ENCODE assay signal across 12 cellular contexts in the genomic region with DNA sequence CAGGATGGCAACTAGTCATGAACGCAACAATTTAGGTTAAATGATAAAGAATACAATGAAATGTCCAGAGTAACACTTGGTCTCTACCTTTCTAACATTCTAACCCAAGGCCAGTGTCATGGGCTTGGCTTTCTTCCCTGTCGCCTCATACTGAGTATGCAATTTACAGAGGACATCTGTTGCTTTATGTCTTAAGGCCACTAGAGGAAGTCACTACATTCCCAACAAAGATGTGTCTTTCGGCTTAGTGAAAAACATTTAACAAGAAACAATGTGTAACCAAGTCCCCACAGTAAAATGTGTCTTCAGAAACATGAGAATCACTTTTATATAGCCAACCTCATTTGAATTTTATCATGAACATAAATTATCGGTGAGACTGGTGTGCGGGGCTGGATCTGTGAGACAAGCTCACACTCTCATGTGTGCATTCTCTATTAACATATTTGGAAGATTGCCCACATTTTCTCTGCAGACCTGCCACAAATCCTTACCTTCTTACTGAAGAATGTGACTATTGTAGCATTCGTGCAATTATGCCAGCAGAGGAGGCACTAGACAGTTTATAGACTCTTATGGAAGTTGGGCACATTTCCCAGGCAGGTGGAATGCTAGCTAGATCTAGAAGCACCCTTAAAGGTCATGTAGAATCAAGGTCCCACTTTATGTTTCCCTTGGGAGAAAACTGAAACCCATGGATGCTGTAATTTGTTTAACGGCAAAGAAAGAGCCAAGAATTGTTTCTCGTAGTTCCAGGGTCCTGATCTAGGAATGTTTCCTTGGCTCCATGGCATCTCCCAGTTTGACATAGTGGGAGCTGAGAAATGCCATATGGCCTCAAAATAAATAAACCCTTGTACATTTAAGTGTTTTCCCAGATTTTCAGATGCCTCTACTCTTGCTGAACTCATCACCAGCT.
DNase-seq lines count a peak whose midpoint lies in the region; ATAC-seq and TF ChIP-seq lines count a peak whose summit lies in the region.
"Had no signal": no experiment of that assay in that cellular context is flagged by ENCODE, and none has a peak within 500 bp of the region (broad histone marks: within the 10 kb centered on the region; RNA-seq: fewer than 3 reads in every experiment).

No MANE protein-coding gene starts in this region.

- peak; percentile 29; the same call in 1 of the 2 replicates for TF ChIP-seq CTCF in PC-3 (conservative IDR thresholded peaks at IDR 0.05; ENCODE audit: low read depth, low read length)

- no peaks in the 10 kb centered on the region for H4K20me1 ChIP-seq in PC-3 (ENCODE audit: low read length)

- no peaks in the 10 kb centered on the region for H3K27me3 ChIP-seq in PC-3 (ENCODE audit: low read length)

- no peak overlapping the region for H3K27ac ChIP-seq in PC-3 (ENCODE audit: low read length)

- no peaks in the 10 kb centered on the region for H3F3A ChIP-seq in PC-3 (ENCODE audit: low read length, unreplicated experiment)

- no peaks in the 10 kb centered on the region for H3K79me2 ChIP-seq in PC-3 (ENCODE audit: low read length)

- BruUV-seq in PC-3 (replicated peaks; lab: Mats Ljungman, UMichigan), result no TSS peak

- no peaks in the 10 kb centered on the region for H3K9me3 ChIP-seq in PC-3 (ENCODE audit: low read length)

- no peak; the same call in 1 of the 2 replicates for ATAC-seq in PC-3

- CTCF ChIA-PET in PC-3 (lab: Charles Lee), result interaction anchor here (0.6 kb wide), 2 partner anchors 15 to 22 kb away, joined by 3 read pairs; no protein-coding TSS in a partner anchor

- intact Hi-C loops in PC-3 (cut with micrococcal nuclease), result no loop called here

- POLR2A ChIA-PET in PC-3 (lab: Charles Lee; ENCODE audit: unreplicated experiment), result no interaction called here

- H3K9me2 ChIP-seq in PC-3 (replicated peaks; ENCODE audit: low read length), result no peaks in the 10 kb centered on the region

- no peaks in the 10 kb centered on the region for H3K4me1 ChIP-seq in PC-3 (ENCODE audit: insufficient read depth, low read length)

- H3K4me3 ChIP-seq in PC-3 (ENCODE audit: low read length), result no peak overlapping the region

- no peak overlapping the region for H3K9ac ChIP-seq in PC-3 (ENCODE audit: low read length)

- no peak overlapping the region for H2AFZ ChIP-seq in PC-3 (ENCODE audit: low read length)

- DNase-seq in DMS53 (lab: John Stamatoyannopoulos, UW), result peak; percentile 78
- peak; percentile 35 for DNase-seq in M059J (ENCODE audit: low read depth)
- DNase-seq in PC-3, result no peak
- peak; percentile 35 for DNase-seq in kidney glomerular epithelial cell (lab: John Stamatoyannopoulos, UW)
- DNase-seq in stimulated activated CD4-positive, alpha-beta T cell treated with anti-CD3 and anti-CD28 coated beads, Interleukin-4, amount 100 ng/mL, for 24 hours, result no peak
- no peak for DNase-seq in amniotic stem cell (lab: John Stamatoyannopoulos, UW)
- DNase-seq in T-helper 1 cell, result no peak
- no peak for DNase-seq in NOMO-1 treated with dmso at 0.1 percent for 144 hours (lab: John Stamatoyannopoulos, UW; ENCODE audit: unreplicated experiment)
- DNase-seq: anterior cingulate cortex; naive B cell; stimulated activated CD4-positive, alpha-beta T cell treated with anti-CD3 and anti-CD28 coated beads, Interleukin-2, amount 100 ng/mL, for 24 hours; trophoblast cell had no signal

- H3K36me3 ChIP-seq in PC-3 (ENCODE audit: low read depth, low read length), result no peaks in the 10 kb centered on the region

- no peak overlapping the region for H3K4me2 ChIP-seq in PC-3 (ENCODE audit: low read length)

Comparison
In these comparisons a context has a peak if more than half of its experiments do, and no peak if none do; other contexts are left out.
1. DNase-seq: peak in DMS53 (single experiment), M059J (single experiment) and kidney glomerular epithelial cell (single experiment); none in PC-3 (single experiment), stimulated activated CD4-positive, alpha-beta T cell treated with anti-CD3 and anti-CD28 coated beads, Interleukin-4, amount 100 ng/mL, for 24 hours (single experiment), amniotic stem cell (single experiment), T-helper 1 cell (0 of 5) and NOMO-1 treated with dmso at 0.1 percent for 144 hours (single experiment).